Comparison of ENCODE assay signal across 8 cellular contexts in genomic region chr2:41840702-41841551, GRCh38.
DNase-seq lines count a peak whose midpoint lies in the region; ATAC-seq, FAIRE-seq and TF ChIP-seq lines count a peak whose summit lies in the region.

No MANE protein-coding gene starts in this region.

- H3K4me1 ChIP-seq in pancreas (peaks cover 5 to 7% (median 6%) of the 10 kb centered on the region in 3 donors), tibial nerve (peaks cover 0 to 15% (median 7%) of the 10 kb centered on the region in 4 donors)

- DNase-seq in GM10266 (ENCODE audit: extremely low spot score) = peak; percentile 92
- DNase-seq in NCI-H1092 (lab: John Stamatoyannopoulos, UW) = peak; percentile 89
- DNase-seq in SKM-1 (lab: John Stamatoyannopoulos, UW; ENCODE audit: unreplicated experiment) = peak; percentile 94
- peak; percentile 98 for DNase-seq in activated naive CD8-positive, alpha-beta T cell treated with anti-CD3 and anti-CD28 coated beads, Interleukin-2, amount 50 U/mL, for 16 hours (ENCODE audit: low read depth, low spot score)
- peak; percentile 96 for DNase-seq in Right ventricle myocardium superior
- peak; percentile 96 to 99 (median 98) for DNase-seq in pancreas
- peak; percentile 91 to 95 for DNase-seq in tibial nerve (ENCODE audit: low spot score in 2 of 2)

- H3K27me3 ChIP-seq in pancreas (no peaks in the 10 kb centered on the region), tibial nerve (peaks cover 0 to 6% of the 10 kb centered on the region in 2 donors)

- intact Hi-C loops in Right ventricle myocardium superior (cut with DNase I) (no loop called here), pancreas (cut with DNase I) (no loop called here)

- peak; percentile 96 for FAIRE-seq in pancreas (lab: Jason Lieb, UNC)

- TF ChIP-seq CTCF in GM10266 (IDR thresholded peaks at IDR 0.05; ENCODE audit: control insufficient read depth, insufficient read depth, low read depth, missing control alignments) (peak; percentile 98), pancreas (IDR thresholded peaks at IDR 0.05) (peak; percentile 96 to 99 (median 98)), tibial nerve (IDR thresholded peaks at IDR 0.05) (peak; percentile 94 to 99 (median 98))

- WGBS in pancreas, 2 donors = 0% methylated on average over 48 of the region's 48 CpGs
- WGBS in tibial nerve, 2 donors = 1 to 2% methylated on average over 45 to 48 of the region's 48 CpGs

- H3K4me3 ChIP-seq in pancreas = peak overlapping the region; percentile 51 to 71 (median 64)
- peak overlapping the region; percentile 46 to 82 (median 66) for H3K4me3 ChIP-seq in tibial nerve

- H3K36me3 ChIP-seq in pancreas (no peaks in the 10 kb centered on the region), tibial nerve (no peaks in the 10 kb centered on the region)

- H3K9me3 ChIP-seq in pancreas (no peaks in the 10 kb centered on the region), tibial nerve (no peaks in the 10 kb centered on the region)

- TF ChIP-seq EP300 in tibial nerve (IDR thresholded peaks at IDR 0.05) = peak; percentile 31 to 80

- TF ChIP-seq POLR2A in tibial nerve (IDR thresholded peaks at IDR 0.05) = peak; percentile 12 to 75

- peak; percentile 100 for ATAC-seq in HG02588 (IDR thresholded peaks at IDR 0.05; ENCODE audit: unreplicated experiment)
- peak; percentile 100 for ATAC-seq in Right ventricle myocardium superior (ENCODE audit: poor library complexity)
- peak; percentile 98 to 100 (median 100) for ATAC-seq in pancreas

- H3K27ac ChIP-seq in pancreas = peak overlapping the region; percentile 63 to 88 (median 80)
- H3K27ac ChIP-seq in tibial nerve = peak overlapping the region; percentile 48 to 90 (median 86)

Comparison
In these comparisons a context has a peak if more than half of its experiments do, and no peak if none do; other contexts are left out.
1. Peak in every context shown above with its lines: DNase-seq, ATAC-seq, H3K4me3 ChIP-seq and H3K27ac ChIP-seq.